19 cellular contexts compared by ENCODE assay signal in the genomic region with DNA sequence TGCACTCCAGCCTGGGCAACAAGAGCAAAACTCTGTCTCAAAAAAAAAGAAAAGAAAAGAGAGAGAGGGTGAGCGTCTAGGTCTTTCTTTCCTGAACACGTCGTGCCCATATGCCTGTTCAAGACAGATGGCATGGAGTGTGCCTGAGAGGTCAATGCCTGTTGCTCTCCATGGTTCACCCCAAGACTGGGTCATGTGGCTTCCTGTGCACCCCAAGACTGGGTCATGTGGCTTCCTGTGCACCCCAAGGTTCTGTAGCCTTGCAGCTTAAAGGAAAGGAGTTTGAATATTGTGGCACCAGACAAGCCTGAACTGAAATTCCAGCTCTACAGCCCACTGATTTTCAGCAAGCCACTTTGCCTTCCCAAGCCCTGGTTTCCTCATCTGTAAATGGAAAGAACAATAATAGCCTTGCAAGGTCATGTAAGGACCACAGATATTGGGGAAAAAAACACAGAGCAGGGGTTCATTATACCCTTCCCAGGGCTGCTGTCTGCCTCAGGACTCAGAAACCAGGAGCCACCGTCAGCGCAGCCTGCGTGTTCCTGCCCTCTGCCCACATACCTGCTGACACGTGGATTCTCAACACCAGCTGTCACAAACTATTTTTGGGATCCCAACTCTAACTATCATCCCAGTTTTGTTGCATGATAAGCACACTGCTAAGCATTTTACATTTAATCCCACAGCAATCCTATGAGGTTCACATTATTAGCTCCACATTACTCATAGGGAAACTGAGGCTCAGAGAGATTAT. TPM values are rescaled to one million over a fixed set of nuclear protein-coding genes. Genes with fewer than 3 reads are reported as not detected.
"Had no signal": no experiment of that assay in that cellular context is flagged by ENCODE, and none has a peak within 500 bp of the region (broad histone marks: within the 10 kb centered on the region; RNA-seq: fewer than 3 reads in every experiment).

No MANE protein-coding gene starts in this region.

- ATAC-seq: activated T-cell treated with anti-CD3 and anti-CD28 coated beads, Interleukin-2, amount 50 U/mL, for 4 hours; SK-N-SH treated with all-trans-retinoic acid at 6 μM for 48 hours; stimulated activated naive CD8-positive, alpha-beta T cell treated with anti-CD3 and anti-CD28 coated beads, Interleukin-15, Interleukin-2, amounts not matched to agents 100 U/mL and 50 U/mL, for 24 hours; upper lobe of right lung had no signal

- H3K4me3 ChIP-seq: dorsolateral prefrontal cortex, upper lobe of right lung had no signal

- DNase-seq: activated CD4-positive, CD25-positive, alpha-beta regulatory T cell treated with anti-CD3 and anti-CD28 coated beads, Interleukin-2, amount 50 U/mL, for 72 hours; activated effector memory CD4-positive, alpha-beta T cell treated with Interleukin-2 at 50 U/mL for 16 hours; activated naive CD4-positive, alpha-beta T cell treated with anti-CD3 and anti-CD28 coated beads, Interleukin-2, amount 50 U/mL, for 16 hours; activated T-cell treated with anti-CD3 and anti-CD28 coated beads, Interleukin-2, amount 50 U/mL, for 4 hours; erythroblast; hypothalamus; kidney glomerular epithelial cell; mesendoderm; small intestine; stimulated activated CD4-positive, alpha-beta T cell treated with anti-CD3 and anti-CD28 coated beads, Interleukin-4, amount 100 ng/mL, for 4 hours; stimulated activated naive CD8-positive, alpha-beta T cell treated with anti-CD3 and anti-CD28 coated beads, Interleukin-15, Interleukin-2, amounts not matched to agents 100 U/mL and 50 U/mL, for 24 hours; T-helper 1 cell; upper lobe of right lung had no signal

- H3K36me3 ChIP-seq: upper lobe of right lung had no signal

- FAIRE-seq: astrocyte, small intestine had no signal

- H3K27ac ChIP-seq: upper lobe of right lung had no signal

- H3K9me3 ChIP-seq: upper lobe of right lung had no signal

RNA-seq across cellular contexts. Expression of gene PYY, which starts 32.7 kb away (rescaled TPM):
- total RNA-seq: activated T-cell treated with anti-CD3 and anti-CD28 coated beads, Interleukin-2, amount 50 U/mL, for 4 hours; astrocyte; lower leg skin; temporal lobe; upper lobe of right lung had no signal
- polyA plus RNA-seq: adipose tissue had no signal

RNA-seq across cellular contexts. Expression of gene PPY, which starts 44.1 kb away (rescaled TPM):
- total RNA-seq: activated T-cell treated with anti-CD3 and anti-CD28 coated beads, Interleukin-2, amount 50 U/mL, for 4 hours; astrocyte; dorsolateral prefrontal cortex; lower leg skin; temporal lobe; upper lobe of right lung had no signal
- polyA plus RNA-seq: small intestine had no signal
